8 cellular contexts compared by ENCODE assay signal in the genomic region with DNA sequence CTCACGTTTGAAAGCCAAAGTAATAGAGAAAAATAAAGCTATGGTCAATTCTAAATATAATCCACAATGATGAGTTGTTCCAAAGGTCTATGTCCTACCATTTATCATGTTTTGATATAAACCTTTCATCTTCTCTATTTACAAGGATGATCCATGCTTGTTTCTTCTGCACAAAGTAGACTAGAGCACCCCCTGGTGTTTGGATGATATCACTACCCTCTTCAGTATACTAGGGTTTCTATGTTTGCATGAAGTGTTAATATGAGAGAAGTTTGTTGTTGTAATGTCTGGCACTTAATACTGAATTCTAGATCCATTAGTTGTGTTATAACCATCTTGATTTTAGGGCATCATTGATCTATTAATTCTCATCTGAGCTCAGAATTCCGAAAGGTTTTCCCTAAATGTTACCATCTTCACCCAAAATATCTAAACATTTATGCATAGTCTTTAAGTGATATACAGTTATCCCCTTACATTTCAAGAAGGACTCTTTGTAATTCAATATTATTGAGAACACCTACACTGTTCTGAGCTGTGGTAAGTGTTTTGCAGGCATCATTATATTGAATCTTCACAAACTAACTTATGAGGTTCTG. TPM values are rescaled to one million over a fixed set of nuclear protein-coding genes. Genes with fewer than 3 reads are reported as not detected.
DNase-seq lines count a peak whose midpoint lies in the region; ATAC-seq and TF ChIP-seq lines count a peak whose summit lies in the region.

No MANE protein-coding gene starts in this region.

- no peaks in the 10 kb centered on the region for H3K9me3 Mint-ChIP-seq in GM23338

- H3K36me3 ChIP-seq in GM23338 (ENCODE audit: insufficient read depth), result no peaks in the 10 kb centered on the region
- no peaks in the 10 kb centered on the region for H3K36me3 ChIP-seq in body of pancreas (replicated peaks in 1 of 2; ENCODE audit: insufficient read depth in 1 of 2, low read depth in 2 of 2)
- no peaks in the 10 kb centered on the region for H3K36me3 ChIP-seq in mucosa of descending colon (ENCODE audit: low read depth)
- no peaks in the 10 kb centered on the region for H3K36me3 ChIP-seq in tibial artery

- no peak for TF ChIP-seq POLR2A in body of pancreas (IDR thresholded peaks at IDR 0.05)

- no peaks in the 10 kb centered on the region for H3F3A ChIP-seq in GM23338 (replicated peaks; ENCODE audit: low read depth)

- DNase-seq in AG10803 (ENCODE audit: low read depth) (peak; percentile 6), GM23338 (ENCODE audit: low spot score) (peak; percentile 81), NCI-H446 (lab: John Stamatoyannopoulos, UW) (peak; percentile 23 to 83), body of pancreas (peak in 1 of 4 donors; percentile 17), mucosa of descending colon (peak in 1 of 3 donors; percentile 59), tibial artery (no peak)
- no peak for DNase-seq in stimulated activated CD4-positive, alpha-beta T cell treated with anti-CD3 and anti-CD28 coated beads, Interleukin-4, amount 100 ng/mL, for 24 hours

- no peaks in the 10 kb centered on the region for H3K4me1 Mint-ChIP-seq in GM23338

- TF ChIP-seq CTCF in AG10803 (conservative IDR thresholded peaks at IDR 0.05; ENCODE audit: low read length), result peak; percentile 52
- peak; percentile 78 to 92 for TF ChIP-seq CTCF in GM23338 (conservative IDR thresholded peaks at IDR 0.05; ENCODE audit: low read depth in 2 of 2)
- TF ChIP-seq CTCF in body of pancreas (IDR thresholded peaks at IDR 0.05), result peak in 6 of 7 experiments; percentile 32 to 50 (median 42)
- no peak for TF ChIP-seq CTCF in mucosa of descending colon (IDR thresholded peaks at IDR 0.05)
- TF ChIP-seq CTCF in tibial artery (IDR thresholded peaks at IDR 0.05), result peak in 1 of 2 experiments; percentile 11

- no peak overlapping the region for H3K4me2 ChIP-seq in GM23338

- H3K4me3 ChIP-seq in AG10803 (ENCODE audit: low read length) (no peak overlapping the region), GM23338 (no peak overlapping the region), body of pancreas (no peak overlapping the region), mucosa of descending colon (no peak overlapping the region), tibial artery (no peak overlapping the region)

- no peaks in the 10 kb centered on the region for H3K79me2 ChIP-seq in GM23338 (replicated peaks; ENCODE audit: insufficient read depth)

- H3K4me3 Mint-ChIP-seq in GM23338, result no peak overlapping the region

- intact Hi-C loops in body of pancreas (cut with DNase I) (no loop called here), mucosa of descending colon (cut with DNase I, micrococcal nuclease) (no loop called here), tibial artery (cut with DNase I; ENCODE audit: low total_unique reads) (no loop called here)

- H4K20me1 ChIP-seq in GM23338 (replicated peaks; ENCODE audit: insufficient read depth), result no peaks in the 10 kb centered on the region

- H3K9me3 ChIP-seq in body of pancreas, result no peaks in the 10 kb centered on the region
- no peaks in the 10 kb centered on the region for H3K9me3 ChIP-seq in mucosa of descending colon
- no peaks in the 10 kb centered on the region for H3K9me3 ChIP-seq in tibial artery

- no peaks in the 10 kb centered on the region for H3K4me1 ChIP-seq in GM23338 (ENCODE audit: insufficient read depth)
- H3K4me1 ChIP-seq in body of pancreas, result peaks cover 4% of the 10 kb centered on the region
- H3K4me1 ChIP-seq in mucosa of descending colon (ENCODE audit: low read depth), result no peaks in the 10 kb centered on the region
- H3K4me1 ChIP-seq in tibial artery, result no peaks in the 10 kb centered on the region

- no peak overlapping the region for H2AFZ ChIP-seq in GM23338

- H3K27me3 ChIP-seq in GM23338 (ENCODE audit: insufficient read depth) (no peaks in the 10 kb centered on the region), body of pancreas (no peaks in the 10 kb centered on the region), tibial artery (no peaks in the 10 kb centered on the region)

- ATAC-seq in GM23338, result peak; percentile 84
- ATAC-seq in body of pancreas, result no peak
- peak; percentile 75 for ATAC-seq in mucosa of descending colon
- no peak for ATAC-seq in GM21360 (IDR thresholded peaks at IDR 0.05; ENCODE audit: unreplicated experiment)

- 37 to 44% methylated on average over 2 of the region's 2 CpGs for WGBS in body of pancreas, 2 donors

- H3K27ac Mint-ChIP-seq in GM23338, result no peak overlapping the region

- no peaks in the 10 kb centered on the region for H3K9me2 ChIP-seq in GM23338 (ENCODE audit: insufficient read depth)

- H3K36me3 Mint-ChIP-seq in GM23338 (ENCODE audit: low read depth), result no peaks in the 10 kb centered on the region

- H3K27ac ChIP-seq in GM23338 (ENCODE audit: low read depth) (no peak overlapping the region), body of pancreas (no peak overlapping the region), tibial artery (no peak overlapping the region)

- no peaks in the 10 kb centered on the region for H3K27me3 Mint-ChIP-seq in GM23338 (ENCODE audit: insufficient read depth, low read depth, poor library complexity)

TF ChIP-seq in GM23338, 12 proteins besides CTCF, POLR2A, EP300 and RAD21 (continues in another document):
- TF ChIP-seq EZH2phosphoT487 (IDR thresholded peaks at IDR 0.05; ENCODE audit: unreplicated experiment) (no peak), POLR2AphosphoS5 (IDR thresholded peaks at IDR 0.05; ENCODE audit: low read depth) (no peak), JUNB (IDR thresholded peaks at IDR 0.05; ENCODE audit: unreplicated experiment) (no peak), EZH2 (IDR thresholded peaks at IDR 0.05; ENCODE audit: low read depth, unreplicated experiment) (no peak), ZNF331 (CRISPR knock-in tag; IDR thresholded peaks at IDR 0.05; ENCODE audit: low read depth) (no peak), ZNF114 (CRISPR knock-in tag; IDR thresholded peaks at IDR 0.05) (no peak), STAT1 (IDR thresholded peaks at IDR 0.05; ENCODE audit: unreplicated experiment) (no peak)
- TF ChIP-seq, protein P1, sequence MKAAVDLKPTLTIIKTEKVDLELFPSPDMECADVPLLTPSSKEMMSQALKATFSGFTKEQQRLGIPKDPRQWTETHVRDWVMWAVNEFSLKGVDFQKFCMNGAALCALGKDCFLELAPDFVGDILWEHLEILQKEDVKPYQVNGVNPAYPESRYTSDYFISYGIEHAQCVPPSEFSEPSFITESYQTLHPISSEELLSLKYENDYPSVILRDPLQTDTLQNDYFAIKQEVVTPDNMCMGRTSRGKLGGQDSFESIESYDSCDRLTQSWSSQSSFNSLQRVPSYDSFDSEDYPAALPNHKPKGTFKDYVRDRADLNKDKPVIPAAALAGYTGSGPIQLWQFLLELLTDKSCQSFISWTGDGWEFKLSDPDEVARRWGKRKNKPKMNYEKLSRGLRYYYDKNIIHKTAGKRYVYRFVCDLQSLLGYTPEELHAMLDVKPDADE (IDR thresholded peaks at IDR 0.05), result no peak

RNA-seq across cellular contexts. Expression of a gene that starts 21.1 kb away (rescaled TPM):
- total RNA-seq in GM23338 (2014; rRNA removed; shearing (Covaris generic)), result not detected in 2 replicates
- not detected in 2 replicates for polyA plus RNA-seq in GM23338 (2016; fragmentation: Nextera tagmentation; extraction: Ambion mirVana)
- total RNA-seq in body of pancreas, result under 1 TPM in 1 of 2 donors, not detected in 1; 0.66 TPM
- total RNA-seq in mucosa of descending colon, result 10 to 100 TPM; 14.5 to 61.9 (median 35.8) TPM

RNA-seq across cellular contexts. Expression of a gene that starts 28.2 kb away (rescaled TPM):
- not detected in 2 replicates for total RNA-seq in GM23338 (2014; rRNA removed; shearing (Covaris generic))
- not detected in 2 replicates for polyA plus RNA-seq in GM23338 (2016; fragmentation: Nextera tagmentation; extraction: Ambion mirVana)
- total RNA-seq in body of pancreas, result not detected
- not detected for total RNA-seq in mucosa of descending colon

Comparison
In these comparisons a context has a peak if more than half of its experiments do, and no peak if none do; other contexts are left out.
1. DNase-seq: peak in AG10803 (single experiment), GM23338 (single experiment) and NCI-H446 (2 of 2); none in tibial artery (0 of 2) and stimulated activated CD4-positive, alpha-beta T cell treated with anti-CD3 and anti-CD28 coated beads, Interleukin-4, amount 100 ng/mL, for 24 hours (single experiment).
2. ATAC-seq: peak in GM23338 (single experiment) and mucosa of descending colon (single experiment); none in body of pancreas (single experiment) and GM21360 (single experiment).
3. RNA of a gene that starts 21.1 kb away (total RNA-seq): 14.5 to 61.9 TPM in mucosa of descending colon; 0.66 TPM in body of pancreas and not detected in GM23338; every median in the first group is over 4 times any median in the second.